16 cellular contexts compared by ENCODE assay signal in genomic region chr17:79325707-79326106, GRCh38.
DNase-seq lines count a peak whose midpoint lies in the region; ATAC-seq and TF ChIP-seq lines count a peak whose summit lies in the region.
"Had no signal": no experiment of that assay in that cellular context is flagged by ENCODE, and none has a peak within 500 bp of the region (broad histone marks: within the 10 kb centered on the region; RNA-seq: fewer than 3 reads in every experiment).

No MANE protein-coding gene starts in this region.

- no peak for ATAC-seq in GM21528 (IDR thresholded peaks at IDR 0.05; ENCODE audit: low FRiP score, unreplicated experiment)
- ATAC-seq: heart left ventricle, lower lobe of right lung had no signal

- DNase-seq in Daoy (ENCODE audit: low read depth): peak; percentile 25
- DNase-seq in LHCN-M2 (ENCODE audit: low read depth): peak; percentile 12
- peak; percentile 12 for DNase-seq in choroid plexus epithelial cell (ENCODE audit: low read depth)
- DNase-seq in myocyte (ENCODE audit: low read depth): peak; percentile 46
- no peak for DNase-seq in DMS79 (lab: John Stamatoyannopoulos, UW)
- no peak for DNase-seq in effector memory CD4-positive, alpha-beta T cell
- no peak for DNase-seq in NCI-H82 treated with DMSO at 0.1 percent for 48 hours (lab: John Stamatoyannopoulos, UW; ENCODE audit: unreplicated experiment)
- DNase-seq: activated CD4-positive, alpha-beta T cell treated with anti-CD3 and anti-CD28 coated beads, Interleukin-2, amount 50 U/mL, for 4 hours; activated effector memory CD4-positive, alpha-beta T cell treated with Interleukin-2 at 50 U/mL for 16 hours; CD4-positive, alpha-beta memory T cell; lower lobe of right lung; occipital lobe; small intestine had no signal

- TF ChIP-seq CTCF in choroid plexus epithelial cell (conservative IDR thresholded peaks at IDR 0.05; ENCODE audit: low read depth, low read length): no peak

- no peaks in the 10 kb centered on the region for H3K36me3 ChIP-seq in effector memory CD4-positive, alpha-beta T cell (ENCODE audit: control insufficient read depth, insufficient read depth, low read length)
- H3K36me3 ChIP-seq: heart left ventricle, lower lobe of right lung, suprapubic skin had no signal

- no peaks in the 10 kb centered on the region for H3K9me3 ChIP-seq in effector memory CD4-positive, alpha-beta T cell (ENCODE audit: control insufficient read depth, low read length)
- H3K9me3 ChIP-seq: heart left ventricle, lower lobe of right lung, suprapubic skin had no signal

- no peaks in the 10 kb centered on the region for H3K4me1 ChIP-seq in effector memory CD4-positive, alpha-beta T cell (ENCODE audit: control insufficient read depth, insufficient read depth, low read length, poor library complexity, severe bottlenecking)
- H3K4me1 ChIP-seq: heart left ventricle, lower lobe of right lung, suprapubic skin had no signal

- H3K27ac ChIP-seq in effector memory CD4-positive, alpha-beta T cell (ENCODE audit: insufficient read depth, low read length, poor library complexity, severe bottlenecking): no peak overlapping the region
- H3K27ac ChIP-seq: heart left ventricle, lower lobe of right lung, suprapubic skin had no signal

- H3K4me3 ChIP-seq in choroid plexus epithelial cell (ENCODE audit: low read depth, low read length): no peak overlapping the region
- no peak overlapping the region for H3K4me3 ChIP-seq in effector memory CD4-positive, alpha-beta T cell (ENCODE audit: insufficient read depth, low read depth, low read length, poor library complexity, severe bottlenecking)
- H3K4me3 ChIP-seq: heart left ventricle, lower lobe of right lung, suprapubic skin had no signal

- H3K27me3 ChIP-seq in effector memory CD4-positive, alpha-beta T cell (replicated peaks; ENCODE audit: control insufficient read depth, insufficient read depth, low read length, poor library complexity, severe bottlenecking): peaks cover 3% of the 10 kb centered on the region

Comparison
In these comparisons a context has a peak if more than half of its experiments do, and no peak if none do; other contexts are left out.
1. DNase-seq: peak in Daoy (single experiment), LHCN-M2 (single experiment), choroid plexus epithelial cell (single experiment) and myocyte (single experiment); none in DMS79 (single experiment), effector memory CD4-positive, alpha-beta T cell (0 of 3) and NCI-H82 treated with DMSO at 0.1 percent for 48 hours (single experiment).